In the genomic region with DNA sequence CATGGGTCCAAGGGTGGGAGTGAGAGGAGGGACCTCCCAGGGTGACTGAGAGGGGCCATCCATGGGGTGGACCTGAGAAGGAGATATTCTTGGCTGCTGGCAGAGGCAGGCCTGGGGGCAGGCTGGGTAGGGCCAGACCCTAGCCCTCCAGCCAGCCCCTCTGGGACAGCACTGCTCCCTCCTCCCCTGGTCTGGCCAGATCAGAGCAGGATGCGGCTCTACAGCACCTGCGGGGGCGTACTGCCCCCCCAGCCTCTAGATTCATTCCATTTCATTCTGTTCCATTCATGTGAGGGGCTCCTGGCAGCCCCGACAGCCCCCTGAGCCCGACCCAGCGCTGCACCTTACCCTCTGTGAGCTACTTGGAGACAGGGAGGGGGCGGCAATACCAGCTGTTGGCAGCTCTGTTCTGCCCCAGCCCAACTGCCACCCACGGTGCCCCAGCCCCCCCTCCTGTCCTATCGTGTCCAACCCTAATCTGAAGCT, we compare ENCODE assay signal across 9 cellular contexts. TPM values are rescaled to one million over a fixed set of nuclear protein-coding genes. Genes with fewer than 3 reads are reported as not detected.
DNase-seq lines count a peak whose midpoint lies in the region; ATAC-seq, FAIRE-seq and TF ChIP-seq lines count a peak whose summit lies in the region.
"Had no signal": no experiment of that assay in that cellular context is flagged by ENCODE, and none has a peak within 500 bp of the region (broad histone marks: within the 10 kb centered on the region; RNA-seq: fewer than 3 reads in every experiment).

No MANE protein-coding gene starts in this region.

- no peaks in the 10 kb centered on the region for H3K9me3 ChIP-seq in BLaER1
- no peaks in the 10 kb centered on the region for H3K9me3 ChIP-seq in hepatocyte (ENCODE audit: low read depth)
- H3K9me3 ChIP-seq in small intestine (ENCODE audit: control insufficient read depth, low read depth) = no peaks in the 10 kb centered on the region

- H3K27me3 ChIP-seq in BLaER1 = no peaks in the 10 kb centered on the region
- no peaks in the 10 kb centered on the region for H3K27me3 ChIP-seq in hepatocyte
- H3K27me3 ChIP-seq in small intestine (ENCODE audit: control insufficient read depth in 2 of 2, insufficient read depth in 2 of 2, low read length in 2 of 2) = no peaks in the 10 kb centered on the region

- TF ChIP-seq CTCF in hepatocyte (IDR thresholded peaks at IDR 0.05; ENCODE audit: poor library complexity) = no peak
- TF ChIP-seq CTCF in retinal pigment epithelial cell (conservative IDR thresholded peaks at IDR 0.05; ENCODE audit: low read depth, low read length) = no peak

- DNase-seq in hepatocyte (ENCODE audit: low spot score) (no peak), retinal pigment epithelial cell (ENCODE audit: low read depth) (no peak), small intestine (no peak), erythroblast (lab: John Stamatoyannopoulos, UW) (no peak)
- DNase-seq: central memory CD4-positive, alpha-beta T cell had no signal

- H3K4me1 ChIP-seq in BLaER1 (peaks cover 79% of the 10 kb centered on the region), hepatocyte (ENCODE audit: insufficient read depth) (peaks cover 14% of the 10 kb centered on the region), small intestine (ENCODE audit: control insufficient read depth in 2 of 2, insufficient read depth in 1 of 2, low read depth in 1 of 2, low read length in 1 of 2) (peaks cover 0 to 6% of the 10 kb centered on the region in 2 donors)

- FAIRE-seq in small intestine (lab: Jason Lieb, UNC) = no peak

- peaks cover 7% of the 10 kb centered on the region for H3K79me2 ChIP-seq in hepatocyte

- H3K36me3 ChIP-seq in BLaER1 (no peaks in the 10 kb centered on the region), hepatocyte (replicated peaks; ENCODE audit: insufficient read depth, low read depth) (no peaks in the 10 kb centered on the region), small intestine (ENCODE audit: control insufficient read depth in 2 of 2, insufficient read depth in 2 of 2, low read length in 2 of 2) (no peaks in the 10 kb centered on the region)

- H2AFZ ChIP-seq in hepatocyte = peak overlapping the region; percentile 63

- H4K20me1 ChIP-seq in BLaER1 = no peaks in the 10 kb centered on the region
- H4K20me1 ChIP-seq in hepatocyte (ENCODE audit: insufficient read depth, poor library complexity, severe bottlenecking) = no peaks in the 10 kb centered on the region

- TF ChIP-seq POLR2A in erythroblast (IDR thresholded peaks at IDR 0.05; ENCODE audit: low read length) = no peak

- H3K9me2 ChIP-seq in hepatocyte (replicated peaks; ENCODE audit: insufficient read depth) = no peaks in the 10 kb centered on the region

- peak overlapping the region; percentile 41; the same call in 1 of the 2 replicates for H3K9ac ChIP-seq in BLaER1

- H3K4me2 ChIP-seq in BLaER1 (peak overlapping the region; percentile 97), hepatocyte (peak overlapping the region; percentile 80)

- no peak overlapping the region for H3K4me3 ChIP-seq in BLaER1
- no peak overlapping the region for H3K4me3 ChIP-seq in hepatocyte
- H3K4me3 ChIP-seq in retinal pigment epithelial cell (ENCODE audit: low read length) = peak overlapping the region; percentile 25
- no peak overlapping the region for H3K4me3 ChIP-seq in small intestine (ENCODE audit: low read depth in 1 of 2, low read length in 2 of 2)

- H3K27ac ChIP-seq in BLaER1 (peak overlapping the region; percentile 78), angular gyrus (ENCODE audit: low read depth, low read length) (peak overlapping the region; percentile 69), hepatocyte (no peak overlapping the region), small intestine (ENCODE audit: low read depth in 1 of 2, low read length in 1 of 2) (peak overlapping the region in 1 of 2 donors; percentile 11)

- ATAC-seq in GM21576 (IDR thresholded peaks at IDR 0.05; ENCODE audit: unreplicated experiment) (no peak), GM21447 (IDR thresholded peaks at IDR 0.05; ENCODE audit: unreplicated experiment) (no peak)

- whole genome bisulfite sequencing in hepatocyte (ENCODE audit: low lambda C conversion rate, missing lambda C conversion rate) = 49% methylated on average over 9 of the region's 9 CpGs
- WGBS in small intestine, 3 donors = 40 to 44% (median 42%) methylated on average over 9 of the region's 9 CpGs

RNA-seq across cellular contexts. Expression of a gene that starts 34.3 kb away (rescaled TPM):
- total RNA-seq in hepatocyte = 42.2 and 57.3 TPM in 2 replicates
- polyA plus RNA-seq in hepatocyte (96.7 and 115 TPM in 2 replicates), small intestine (10 to 100 TPM; 19.9 to 23.0 (median 21.7) TPM)

RNA-seq across cellular contexts. Expression of a gene that starts 37.9 kb away (rescaled TPM):
- total RNA-seq in hepatocyte = 5.5 and 8.9 TPM in 2 replicates
- polyA plus RNA-seq in hepatocyte (7.4 and 8.3 TPM in 2 replicates), small intestine (1 to 10 TPM in 2 of 3 donors, under 1 TPM in 1; 0.22 to 6.2 (median 1.4) TPM)
